Comparison of ENCODE assay signal across 14 cellular contexts in the genomic region with DNA sequence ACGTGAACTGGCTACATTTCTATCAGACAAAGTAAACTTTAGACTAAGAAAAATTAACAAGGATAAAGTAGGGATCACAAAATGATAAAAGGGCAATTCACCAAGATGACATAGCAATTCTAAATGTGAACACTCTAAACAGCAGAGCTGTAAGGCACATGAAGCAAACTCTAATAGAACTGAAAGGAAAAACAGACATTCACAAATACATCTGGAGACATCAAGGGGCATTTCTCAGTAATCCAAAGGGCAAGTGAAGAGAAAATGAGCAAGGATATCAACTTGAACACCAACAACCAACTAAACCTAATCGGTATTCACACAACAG. TPM values are rescaled to one million over a fixed set of nuclear protein-coding genes. Genes with fewer than 3 reads are reported as not detected.
A peak's percentile ranks its signal among the peaks of the same experiment; 100 is the strongest.
DNase-seq lines count a peak whose midpoint lies in the region; ATAC-seq and TF ChIP-seq lines count a peak whose summit lies in the region.
"Had no signal": no experiment of that assay in that cellular context is flagged by ENCODE, and none has a peak within 500 bp of the region (broad histone marks: within the 10 kb centered on the region; RNA-seq: fewer than 3 reads in every experiment).

No MANE protein-coding gene starts in this region.

- H3K4me1 Mint-ChIP-seq in CD8-positive, alpha-beta T cell (ENCODE audit: low read depth), result peaks cover 69% of the 10 kb centered on the region
- peaks cover 71% of the 10 kb centered on the region for H3K4me1 Mint-ChIP-seq in dendritic cell treated with granulocyte-macrophage colony-stimulating factor and Interleukin-4, amounts not matched to agents 40 ng/mL and 50 ng/mL, for 4 days (ENCODE audit: low read depth)
- peaks cover 32 to 84% (median 69%) of the 10 kb centered on the region in 7 donors for H3K4me1 Mint-ChIP-seq in naive thymus-derived CD4-positive, alpha-beta T cell

- H3K4me3 Mint-ChIP-seq in CD8-positive, alpha-beta T cell, result no peak overlapping the region
- H3K4me3 Mint-ChIP-seq in dendritic cell treated with granulocyte-macrophage colony-stimulating factor and Interleukin-4, amounts not matched to agents 40 ng/mL and 50 ng/mL, for 4 days, result peak overlapping the region; percentile 41
- peak overlapping the region in 4 of 10 donors; percentile 18 to 43 (median 24) for H3K4me3 Mint-ChIP-seq in naive thymus-derived CD4-positive, alpha-beta T cell
- H3K4me3 Mint-ChIP-seq: T-cell had no signal

- H3K4me2 ChIP-seq in KMS-11, result peak overlapping the region; percentile 78

- no peak for DNase-seq in CD8-positive, alpha-beta T cell
- DNase-seq in naive thymus-derived CD4-positive, alpha-beta T cell, result no peak
- no peak for DNase-seq in left ventricle myocardium inferior
- no peak for DNase-seq in activated CD8-positive, alpha-beta memory T cell treated with anti-CD3 and anti-CD28 coated beads, Interleukin-2, amount 50 U/mL, for 4 hours
- DNase-seq in omental fat pad (ENCODE audit: low spot score), result no peak
- DNase-seq: activated gamma-delta T cell treated with Interleukin-2 at 50 U/mL for 16 hours; GOT3; left colon; stimulated activated CD4-positive, alpha-beta T cell treated with anti-CD3 and anti-CD28 coated beads, Interleukin-15, amount 100 ng/mL, for 24 hours; T-cell had no signal

- peaks cover 93% of the 10 kb centered on the region for H3K79me2 ChIP-seq in KMS-11 (ENCODE audit: insufficient read depth, low read depth)

- TF ChIP-seq CTCF in CD8-positive, alpha-beta T cell (IDR thresholded peaks at IDR 0.05), result no peak
- TF ChIP-seq CTCF in KMS-11 (conservative IDR thresholded peaks at IDR 0.05; ENCODE audit: low read depth, low read length) (no peak), left ventricle myocardium inferior (IDR thresholded peaks at IDR 0.05; ENCODE audit: borderline replicate concordance) (no peak), omental fat pad (IDR thresholded peaks at IDR 0.05) (no peak)

- peak overlapping the region; percentile 10 for H3K27ac Mint-ChIP-seq in CD8-positive, alpha-beta T cell
- peak overlapping the region; percentile 55 for H3K27ac Mint-ChIP-seq in dendritic cell treated with granulocyte-macrophage colony-stimulating factor and Interleukin-4, amounts not matched to agents 40 ng/mL and 50 ng/mL, for 4 days
- H3K27ac Mint-ChIP-seq in naive thymus-derived CD4-positive, alpha-beta T cell, result peak overlapping the region in 5 of 9 donors; percentile 20 to 54 (median 39)

- no peak for ATAC-seq in CD8-positive, alpha-beta T cell
- no peak for ATAC-seq in naive thymus-derived CD4-positive, alpha-beta T cell
- ATAC-seq in HG03342 (IDR thresholded peaks at IDR 0.05; ENCODE audit: unreplicated experiment) (no peak), omental fat pad (ENCODE audit: low FRiP score) (no peak)
- ATAC-seq: left colon, T-cell had no signal

- no peaks in the 10 kb centered on the region for H3K27me3 Mint-ChIP-seq in CD8-positive, alpha-beta T cell (ENCODE audit: low read depth)
- H3K27me3 Mint-ChIP-seq in dendritic cell treated with granulocyte-macrophage colony-stimulating factor and Interleukin-4, amounts not matched to agents 40 ng/mL and 50 ng/mL, for 4 days, result no peaks in the 10 kb centered on the region
- no peaks in the 10 kb centered on the region for H3K27me3 Mint-ChIP-seq in naive thymus-derived CD4-positive, alpha-beta T cell
- H3K27me3 Mint-ChIP-seq: T-cell had no signal

- H2AFZ ChIP-seq in KMS-11 (ENCODE audit: low read depth), result no peak overlapping the region

- CTCF ChIA-PET in CD8-positive, alpha-beta T cell (lab: Charles Lee), result no interaction called here
- CTCF ChIA-PET in naive thymus-derived CD4-positive, alpha-beta T cell (lab: Charles Lee), result no interaction called here

- H3K9me3 ChIP-seq in CD8-positive, alpha-beta T cell (ENCODE audit: low read length), result no peaks in the 10 kb centered on the region
- no peaks in the 10 kb centered on the region for H3K9me3 ChIP-seq in naive thymus-derived CD4-positive, alpha-beta T cell (ENCODE audit: control insufficient read depth in 2 of 3, low read length in 3 of 3)
- no peaks in the 10 kb centered on the region for H3K9me3 ChIP-seq in left ventricle myocardium inferior (replicated peaks)

- H4K20me1 ChIP-seq in KMS-11 (ENCODE audit: insufficient read depth), result 0 out of 2 replicates have a peak, but pooled peaks cover 14% of the 10 kb centered on the region

- peak overlapping the region; percentile 35; the same call in 1 of the 2 replicates for H3K9ac ChIP-seq in KMS-11

- H3K36me3 ChIP-seq in CD8-positive, alpha-beta T cell (ENCODE audit: insufficient read depth, low read length), result no peaks in the 10 kb centered on the region
- H3K36me3 ChIP-seq in KMS-11 (ENCODE audit: insufficient read depth) (no peaks in the 10 kb centered on the region), left ventricle myocardium inferior (no peaks in the 10 kb centered on the region)
- no peaks in the 10 kb centered on the region for H3K36me3 ChIP-seq in naive thymus-derived CD4-positive, alpha-beta T cell (ENCODE audit: control insufficient read depth in 2 of 3, insufficient read depth in 3 of 3, low read length in 3 of 3)

- peaks cover 13% of the 10 kb centered on the region for H3K36me3 Mint-ChIP-seq in CD8-positive, alpha-beta T cell
- peaks cover 19% of the 10 kb centered on the region for H3K36me3 Mint-ChIP-seq in dendritic cell treated with granulocyte-macrophage colony-stimulating factor and Interleukin-4, amounts not matched to agents 40 ng/mL and 50 ng/mL, for 4 days (ENCODE audit: low read depth)
- peaks cover 0 to 28% (median 22%) of the 10 kb centered on the region in 5 donors for H3K36me3 Mint-ChIP-seq in naive thymus-derived CD4-positive, alpha-beta T cell

- H3K4me3 ChIP-seq in CD8-positive, alpha-beta T cell (ENCODE audit: low read depth, low read length), result no peak overlapping the region
- H3K4me3 ChIP-seq in KMS-11 (IDR thresholded peaks at IDR 0.05; ENCODE audit: insufficient read depth, low read depth, low read length), result no peak overlapping the region
- H3K4me3 ChIP-seq in naive thymus-derived CD4-positive, alpha-beta T cell (ENCODE audit: low read length), result no peak overlapping the region
- no peak overlapping the region for H3K4me3 ChIP-seq in left ventricle myocardium inferior

- H3K4me1 ChIP-seq in CD8-positive, alpha-beta T cell (ENCODE audit: insufficient read depth, low read length), result peaks cover 21% of the 10 kb centered on the region
- H3K4me1 ChIP-seq in KMS-11 (ENCODE audit: low read depth, poor library complexity, severe bottlenecking), result peaks cover 46% of the 10 kb centered on the region
- peaks cover 0 to 15% of the 10 kb centered on the region in 2 donors for H3K4me1 ChIP-seq in naive thymus-derived CD4-positive, alpha-beta T cell (ENCODE audit: control insufficient read depth in 2 of 2, insufficient read depth in 2 of 2, low read length in 2 of 2)
- H3K4me1 ChIP-seq in left ventricle myocardium inferior, result peaks cover 52% of the 10 kb centered on the region

- H3K9me3 Mint-ChIP-seq in CD8-positive, alpha-beta T cell, result peaks cover 3% of the 10 kb centered on the region
- H3K9me3 Mint-ChIP-seq in dendritic cell treated with granulocyte-macrophage colony-stimulating factor and Interleukin-4, amounts not matched to agents 40 ng/mL and 50 ng/mL, for 4 days, result no peaks in the 10 kb centered on the region
- H3K9me3 Mint-ChIP-seq in naive thymus-derived CD4-positive, alpha-beta T cell, result peaks cover 0 to 10% (median 0%) of the 10 kb centered on the region in 11 donors

- H3K27ac ChIP-seq in CD8-positive, alpha-beta T cell (ENCODE audit: low read depth, low read length), result no peak overlapping the region
- H3K27ac ChIP-seq in KMS-11, result peak overlapping the region; percentile 64; the same call in 1 of the 2 replicates
- H3K27ac ChIP-seq in naive thymus-derived CD4-positive, alpha-beta T cell (ENCODE audit: low read depth, low read length), result no peak overlapping the region
- no peak overlapping the region for H3K27ac ChIP-seq in left ventricle myocardium inferior (replicated peaks)
- H3K27ac ChIP-seq: VCaP had no signal

- POLR2A ChIA-PET in CD8-positive, alpha-beta T cell (lab: Charles Lee), result no interaction called here
- POLR2A ChIA-PET in naive thymus-derived CD4-positive, alpha-beta T cell (lab: Charles Lee), result no interaction called here

- intact Hi-C loops in CD8-positive, alpha-beta T cell (cut with DNase I, micrococcal nuclease), result no loop called here
- intact Hi-C loops in dendritic cell treated with granulocyte-macrophage colony-stimulating factor and Interleukin-4, amounts not matched to agents 40 ng/mL and 50 ng/mL, for 4 days (cut with micrococcal nuclease), result no loop called here
- intact Hi-C loops in naive thymus-derived CD4-positive, alpha-beta T cell (cut with micrococcal nuclease), result no loop called here
- intact Hi-C loops in left ventricle myocardium inferior (cut with micrococcal nuclease), result no loop called here

- no peaks in the 10 kb centered on the region for H3K27me3 ChIP-seq in CD8-positive, alpha-beta T cell (ENCODE audit: insufficient read depth, low read length)
- H3K27me3 ChIP-seq in KMS-11 (ENCODE audit: insufficient read depth, low read depth) (no peaks in the 10 kb centered on the region), left ventricle myocardium inferior (ENCODE audit: low read depth) (no peaks in the 10 kb centered on the region)
- no peaks in the 10 kb centered on the region for H3K27me3 ChIP-seq in naive thymus-derived CD4-positive, alpha-beta T cell (ENCODE audit: control insufficient read depth in 2 of 2, insufficient read depth in 2 of 2, low read length in 2 of 2)

RNA-seq across cellular contexts. Expression of a gene that starts 12.7 kb away (rescaled TPM):
- 10 to 100 TPM; 28.8 to 31.9 TPM for total RNA-seq in CD8-positive, alpha-beta T cell
- total RNA-seq in naive thymus-derived CD4-positive, alpha-beta T cell, result 10 to 100 TPM; 40.5 to 56.7 (median 45.0) TPM
- polyA plus RNA-seq in naive thymus-derived CD4-positive, alpha-beta T cell, result 10 to 100 TPM; 15.4 to 22.2 TPM
- 16.7 TPM for total RNA-seq in left ventricle myocardium inferior
- 10 to 100 TPM; 18.4 to 39.4 (median 27.4) TPM for total RNA-seq in omental fat pad
